Comparison of ENCODE assay signal across 15 cellular contexts in the genomic region with DNA sequence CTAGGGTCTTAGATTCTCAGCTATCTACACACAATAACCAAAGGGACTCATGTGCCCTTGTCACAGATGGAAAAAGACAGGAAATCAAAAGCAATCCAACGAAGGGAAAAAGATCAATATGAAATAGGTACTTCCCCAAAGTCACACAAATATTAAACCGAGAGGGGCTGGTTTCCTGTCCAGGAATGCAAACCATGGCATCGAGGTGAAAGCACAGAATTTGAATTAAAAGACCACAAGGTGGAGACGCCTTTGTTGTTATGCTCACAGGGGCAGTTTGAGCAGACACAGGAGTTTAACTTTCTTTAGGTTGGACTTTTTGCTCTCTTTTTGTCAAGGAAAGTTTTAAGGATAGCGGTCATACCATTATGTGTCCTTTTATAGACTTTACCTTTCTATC.
A peak's percentile ranks its signal among the peaks of the same experiment; 100 is the strongest.
DNase-seq lines count a peak whose midpoint lies in the region; ATAC-seq lines count a peak whose summit lies in the region.
"Had no signal": no experiment of that assay in that cellular context is flagged by ENCODE, and none has a peak within 500 bp of the region (broad histone marks: within the 10 kb centered on the region; RNA-seq: fewer than 3 reads in every experiment).

No MANE protein-coding gene starts in this region.

- CTCF ChIA-PET in activated naive CD4-positive, alpha-beta T cell treated with anti-CD3 and anti-CD28 coated beads, Interleukin-2, amount 10 ng/mL, durations not matched to agents 7 days and 5 days (lab: Charles Lee): no interaction called here

- DNase-seq in activated naive CD4-positive, alpha-beta T cell (lab: John Stamatoyannopoulos, UW): no peak
- no peak for DNase-seq in posterior cingulate gyrus
- DNase-seq in activated naive CD4-positive, alpha-beta T cell treated with anti-CD3 and anti-CD28 coated beads, Interleukin-2, amount 10 ng/mL, durations not matched to agents 7 days and 5 days: no peak
- DNase-seq: activated CD4-positive, alpha-beta T cell treated with anti-CD3 and anti-CD28 coated beads, Interleukin-2, amount 50 U/mL, for 4 hours; activated T-cell treated with anti-CD3 and anti-CD28 coated beads, Interleukin-2, amount 50 U/mL, for 4 hours; foreskin melanocyte; NCI-H2227 treated with DMSO at 0.1 percent for 48 hours; right cardiac atrium had no signal

- H3K9me3 Mint-ChIP-seq in activated naive CD4-positive, alpha-beta T cell treated with anti-CD3 and anti-CD28 coated beads, Interleukin-2, amount 10 ng/mL, durations not matched to agents 7 days and 5 days: no peaks in the 10 kb centered on the region
- H3K9me3 Mint-ChIP-seq: activated T-cell treated with anti-CD3 and anti-CD28 coated beads, Interleukin-2, amount 50 U/mL, for 4 hours; central memory CD8-positive, alpha-beta T cell; natural killer cell treated with Interleukin-12 subunit alpha and Interleukin-12 subunit beta and Interleukin-15 and Interleukin-18, amount 100 ng/mL, for 72 hours had no signal

- H3K36me3 Mint-ChIP-seq in activated naive CD4-positive, alpha-beta T cell treated with anti-CD3 and anti-CD28 coated beads, Interleukin-2, amount 10 ng/mL, durations not matched to agents 7 days and 5 days: no peaks in the 10 kb centered on the region
- H3K36me3 Mint-ChIP-seq: natural killer cell treated with Interleukin-12 subunit alpha and Interleukin-12 subunit beta and Interleukin-15 and Interleukin-18, amount 100 ng/mL, for 72 hours had no signal

- H3K27me3 Mint-ChIP-seq in activated naive CD4-positive, alpha-beta T cell treated with anti-CD3 and anti-CD28 coated beads, Interleukin-2, amount 10 ng/mL, durations not matched to agents 7 days and 5 days: no peaks in the 10 kb centered on the region
- H3K27me3 Mint-ChIP-seq: central memory CD8-positive, alpha-beta T cell had no signal

- ATAC-seq in GM18907 (IDR thresholded peaks at IDR 0.05; ENCODE audit: unreplicated experiment) (peak; percentile 89), GM21529 (IDR thresholded peaks at IDR 0.05; ENCODE audit: unreplicated experiment) (peak; percentile 90), HG02970 (IDR thresholded peaks at IDR 0.05; ENCODE audit: low FRiP score, unreplicated experiment) (peak; percentile 55), HG03565 (IDR thresholded peaks at IDR 0.05; ENCODE audit: unreplicated experiment) (peak; percentile 51), HG03045 (IDR thresholded peaks at IDR 0.05; ENCODE audit: unreplicated experiment) (no peak)
- ATAC-seq: activated T-cell treated with anti-CD3 and anti-CD28 coated beads, Interleukin-2, amount 50 U/mL, for 4 hours; natural killer cell treated with Interleukin-12 subunit alpha and Interleukin-12 subunit beta and Interleukin-15 and Interleukin-18, amount 100 ng/mL, for 72 hours; right cardiac atrium had no signal

- no peaks in the 10 kb centered on the region for H3K4me1 Mint-ChIP-seq in activated naive CD4-positive, alpha-beta T cell treated with anti-CD3 and anti-CD28 coated beads, Interleukin-2, amount 10 ng/mL, durations not matched to agents 7 days and 5 days
- H3K4me1 Mint-ChIP-seq: central memory CD8-positive, alpha-beta T cell had no signal

- H3K4me3 Mint-ChIP-seq in activated naive CD4-positive, alpha-beta T cell treated with anti-CD3 and anti-CD28 coated beads, Interleukin-2, amount 10 ng/mL, durations not matched to agents 7 days and 5 days: no peak overlapping the region
- H3K4me3 Mint-ChIP-seq: activated T-cell treated with anti-CD3 and anti-CD28 coated beads, Interleukin-2, amount 50 U/mL, for 4 hours; central memory CD8-positive, alpha-beta T cell; natural killer cell treated with Interleukin-12 subunit alpha and Interleukin-12 subunit beta and Interleukin-15 and Interleukin-18, amount 100 ng/mL, for 72 hours had no signal

- H3K27ac Mint-ChIP-seq in activated naive CD4-positive, alpha-beta T cell treated with anti-CD3 and anti-CD28 coated beads, Interleukin-2, amount 10 ng/mL, durations not matched to agents 7 days and 5 days: no peak overlapping the region
- H3K27ac Mint-ChIP-seq: natural killer cell treated with Interleukin-12 subunit alpha and Interleukin-12 subunit beta and Interleukin-15 and Interleukin-18, amount 100 ng/mL, for 72 hours had no signal

- intact Hi-C loops in posterior cingulate gyrus (cut with DNase I): no loop called here
